In genomic region chr6:89596484-89596883, GRCh38 we compare ENCODE assay signal across 14 cellular contexts. TPM values are rescaled to one million over a fixed set of nuclear protein-coding genes. Genes with fewer than 3 reads are reported as not detected.
DNase-seq lines count a peak whose midpoint lies in the region; ATAC-seq, FAIRE-seq and TF ChIP-seq lines count a peak whose summit lies in the region.
"Had no signal": no experiment of that assay in that cellular context is flagged by ENCODE, and none has a peak within 500 bp of the region (broad histone marks: within the 10 kb centered on the region; RNA-seq: fewer than 3 reads in every experiment).

No MANE protein-coding gene starts in this region.

- intact Hi-C loops in HepG2 (cut with micrococcal nuclease; ENCODE audit: unreplicated experiment) = loop anchor here (5.0 kb wide), 2 partner anchors 164 to 224 kb away; partner anchors contain the start of gene ANKRD6

- H4K20me1 ChIP-seq in HepG2 (ENCODE audit: insufficient read depth, low read length) = no peaks in the 10 kb centered on the region

- peak overlapping the region; percentile 11 for H3K4me3 Mint-ChIP-seq in T-helper 2 cell treated with Interferon-gamma antibody and Interleukin-4, amounts not matched to agents 5 μg/mL and 100 μg/mL, for 36 hours
- no peak overlapping the region for H3K4me3 Mint-ChIP-seq in T-cell

- BruUV-seq in HepG2 (replicated peaks; lab: Mats Ljungman, UMichigan) = no TSS peak

- CTCF ChIA-PET in T-cell (lab: Charles Lee) = interaction anchor here in 1 of 2 donors (1.1 kb wide), 1 partner anchor 239 kb away, joined by 3 read pairs; no protein-coding TSS in a partner anchor
- CTCF ChIA-PET in HepG2 (lab: Yijun Ruan, JAX; ENCODE audit: low intra/inter-chr PET ratio, low total read pairs) = no interaction called here

- H2AFZ ChIP-seq in HepG2 (ENCODE audit: low read length) = no peak overlapping the region

- no peaks in the 10 kb centered on the region for H3K79me2 ChIP-seq in HepG2 (ENCODE audit: insufficient read depth, low read length)

- TF ChIP-seq CTCF in fibroblast of mammary gland (conservative IDR thresholded peaks at IDR 0.05; ENCODE audit: control insufficient read depth, insufficient read depth, low read depth, low read length) = no peak
- TF ChIP-seq CTCF in HepG2 (CRISPR knock-in tag; IDR thresholded peaks at IDR 0.05) = no peak

- peaks cover 28% of the 10 kb centered on the region for H3K4me1 Mint-ChIP-seq in T-helper 2 cell treated with Interferon-gamma antibody and Interleukin-4, amounts not matched to agents 5 μg/mL and 100 μg/mL, for 36 hours (ENCODE audit: low read depth)
- peaks cover 14 to 24% (median 22%) of the 10 kb centered on the region in 3 donors for H3K4me1 Mint-ChIP-seq in T-cell

- H3K4me3 ChIP-seq in fibroblast of mammary gland (ENCODE audit: control insufficient read depth, low read depth, low read length) = no peak overlapping the region
- H3K4me3 ChIP-seq in HepG2 (replicated peaks in 1 of 3; ENCODE audit: insufficient read depth in 1 of 3, low read depth in 2 of 3, low read length in 3 of 3) = no peak overlapping the region
- H3K4me3 ChIP-seq: gastrocnemius medialis had no signal

- in situ Hi-C loops in HepG2 (cut with HindIII; ENCODE audit: extremely low pct_ligation_motif_present, low pct_unique_long_range_greater_than_20kb) = no loop called here

- TF ChIP-seq POLR2A in HepG2 (IDR thresholded peaks at IDR 0.05; ENCODE audit: insufficient read depth in 1 of 2, low read depth in 2 of 2, low read length in 2 of 2) = no peak

- H3K27ac Mint-ChIP-seq in T-helper 2 cell treated with Interferon-gamma antibody and Interleukin-4, amounts not matched to agents 5 μg/mL and 100 μg/mL, for 36 hours = peak overlapping the region; percentile 90
- peak overlapping the region; percentile 66 to 83 for H3K27ac Mint-ChIP-seq in T-cell

- POLR2A ChIA-PET in T-cell (lab: Charles Lee) (no interaction called here), HepG2 (lab: Yijun Ruan, JAX) (no interaction called here)

- FAIRE-seq in HepG2 (lab: Jason Lieb, UNC) = no peak

- H3K9me3 ChIP-seq in HepG2 (ENCODE audit: low read length) = no peaks in the 10 kb centered on the region
- H3K9me3 ChIP-seq: gastrocnemius medialis had no signal

- H3K27me3 Mint-ChIP-seq in T-helper 2 cell treated with Interferon-gamma antibody and Interleukin-4, amounts not matched to agents 5 μg/mL and 100 μg/mL, for 36 hours (ENCODE audit: low read depth) = no peaks in the 10 kb centered on the region
- H3K27me3 Mint-ChIP-seq in T-cell = no peaks in the 10 kb centered on the region

- H3K27ac ChIP-seq in HepG2 (ENCODE audit: extremely low read length, insufficient read depth, low read length) = no peak overlapping the region
- H3K27ac ChIP-seq: gastrocnemius medialis had no signal

- peaks cover 22% of the 10 kb centered on the region for H3K9me3 Mint-ChIP-seq in T-helper 2 cell treated with Interferon-gamma antibody and Interleukin-4, amounts not matched to agents 5 μg/mL and 100 μg/mL, for 36 hours
- H3K9me3 Mint-ChIP-seq in T-cell = peaks cover 0 to 4% (median 3%) of the 10 kb centered on the region in 3 donors

- no peak overlapping the region for H3K4me2 ChIP-seq in HepG2 (ENCODE audit: low read depth, low read length)

- no peaks in the 10 kb centered on the region for H3K4me1 ChIP-seq in HepG2 (ENCODE audit: insufficient read depth, low read length)

- 17% methylated on average over 1 of the region's 1 CpG for WGBS in HepG2 (ENCODE audit: low lambda C conversion rate)

- no peak overlapping the region for H3K9ac ChIP-seq in HepG2 (ENCODE audit: insufficient read depth, low read depth, low read length)

- DNase-seq in T-helper 2 cell treated with Interferon-gamma antibody and Interleukin-4, amounts not matched to agents 5 μg/mL and 100 μg/mL, for 36 hours (ENCODE audit: low spot score) = no peak
- DNase-seq in T-helper 2 cell (no peak), ELR (ENCODE audit: low read depth) (peak; percentile 6), T-cell (no peak), fibroblast of mammary gland (ENCODE audit: low read depth) (peak; percentile 3), HepG2 (ENCODE audit: low spot score) (no peak)
- DNase-seq: ACHN, COR-L47, gastrocnemius medialis, GF-D8, IMR-90, NCI-H526 had no signal

- no peaks in the 10 kb centered on the region for H3K36me3 ChIP-seq in HepG2 (replicated peaks in 1 of 2; ENCODE audit: control insufficient read depth in 1 of 2, insufficient read depth in 2 of 2, low read length in 2 of 2)
- H3K36me3 ChIP-seq: gastrocnemius medialis had no signal

- ATAC-seq in T-cell (replicated peaks in 1 of 4) = no peak
- ATAC-seq in HG03565 (IDR thresholded peaks at IDR 0.05; ENCODE audit: unreplicated experiment) = no peak
- no peak for ATAC-seq in HG03108 (IDR thresholded peaks at IDR 0.05; ENCODE audit: unreplicated experiment)
- no peak for ATAC-seq in HepG2
- ATAC-seq: gastrocnemius medialis had no signal

- H3K27me3 ChIP-seq in HepG2 (ENCODE audit: control insufficient read depth in 1 of 2, insufficient read depth in 2 of 2, low read length in 2 of 2) = no peaks in the 10 kb centered on the region; a peak in 1 of 5 replicates
- H3K27me3 ChIP-seq: gastrocnemius medialis had no signal

- TF ChIP-seq EP300 in HepG2 (IDR thresholded peaks at IDR 0.05; ENCODE audit: low read depth in 2 of 2, low read length in 2 of 2) (no peak), HepG2 (CRISPR knock-in tag; IDR thresholded peaks at IDR 0.05; ENCODE audit: borderline replicate concordance) (no peak)

- peaks cover 13% of the 10 kb centered on the region for H3K36me3 Mint-ChIP-seq in T-helper 2 cell treated with Interferon-gamma antibody and Interleukin-4, amounts not matched to agents 5 μg/mL and 100 μg/mL, for 36 hours (ENCODE audit: low read depth)
- peaks cover 9% of the 10 kb centered on the region for H3K36me3 Mint-ChIP-seq in T-cell

- TF ChIP-seq RAD21 in HepG2 (CRISPR knock-in tag; IDR thresholded peaks at IDR 0.05) = no peak

TF ChIP-seq in HepG2, 621 proteins besides CTCF, POLR2A, EP300 and RAD21 (continues in another document):
- no peak for TF ChIP-seq RERE (CRISPR knock-in tag; IDR thresholded peaks at IDR 0.05; ENCODE audit: low read depth)
- no peak for TF ChIP-seq ZNF546 (CRISPR knock-in tag; conservative IDR thresholded peaks at IDR 0.05)

RNA-seq across cellular contexts. Expression of gene LYRM2, which starts 42.1 kb away (rescaled TPM):
- 10 to 100 TPM; 18.9 to 27.0 (median 23.5) TPM for total RNA-seq in T-cell
- 32.6 and 49.5 TPM in 2 replicates for total RNA-seq in HepG2 (2016; rRNA removed; fragmentation: Illumina TruSeq; extraction: Trizol)
- 4.4 and 4.6 TPM in 2 replicates for total RNA-seq in HepG2 (2016; cell fraction: cytosol; rRNA removed; fragmentation: Illumina TruSeq; extraction: Trizol; ENCODE audit: low read depth)
- 36.8 and 55.7 TPM in 2 replicates for total RNA-seq in HepG2 (2016; cell fraction: insoluble cytoplasmic fraction; rRNA removed; fragmentation: Illumina TruSeq; extraction: Trizol)
- 13.9 and 16.0 TPM in 2 replicates for total RNA-seq in HepG2 (2016; cell fraction: membrane; rRNA removed; fragmentation: Illumina TruSeq; extraction: Trizol)
- 12.6 and 14.8 TPM in 2 replicates for total RNA-seq in HepG2 (2016; cell fraction: nucleus; rRNA removed; fragmentation: Illumina TruSeq; extraction: Trizol)
- polyA plus RNA-seq in HepG2 (2011; rRNA removed) = 13.8 and 17.8 TPM in 2 replicates
- polyA plus RNA-seq in HepG2 (2011; cell fraction: cytosol; rRNA removed) = 6.0 and 13.6 TPM in 2 replicates
- 1.4 and 3.4 TPM in 2 replicates for polyA plus RNA-seq in HepG2 (2011; cell fraction: nucleus; rRNA removed)
- 16.6 and 20.8 TPM in 2 replicates for polyA plus RNA-seq in HepG2 (2012)
- 5.1 and 6.1 TPM in 2 replicates for polyA plus RNA-seq in HepG2 (2016; cell fraction: cytosol; fragmentation: Illumina TruSeq; extraction: Trizol; ENCODE audit: low read depth)
- 42.1 and 46.1 TPM in 2 replicates for polyA plus RNA-seq in HepG2 (2016; cell fraction: insoluble cytoplasmic fraction; fragmentation: Illumina TruSeq; extraction: Trizol; ENCODE audit: low read depth)
- 11.1 and 12.2 TPM in 2 replicates for polyA plus RNA-seq in HepG2 (2016; cell fraction: membrane; fragmentation: Illumina TruSeq; extraction: Trizol; ENCODE audit: low read depth)
- 20.0 and 21.2 TPM in 2 replicates for polyA plus RNA-seq in HepG2 (2016; cell fraction: nucleus; fragmentation: Illumina TruSeq; extraction: Trizol; ENCODE audit: insufficient read depth, low read depth)
- 2.4 and 4.3 TPM in 2 replicates for polyA minus RNA-seq in HepG2 (2011; rRNA and poly(A)+ RNA removed; ENCODE audit: low replicate concordance)
- polyA minus RNA-seq in HepG2 (2011; cell fraction: cytosol; rRNA and poly(A)+ RNA removed) = 8.7 and 10.6 TPM in 2 replicates
- 9.5 and 12.7 TPM in 2 replicates for polyA minus RNA-seq in HepG2 (2011; cell fraction: nucleus; rRNA and poly(A)+ RNA removed)

Comparison
In these comparisons a context has a peak if more than half of its experiments do, and no peak if none do; other contexts are left out.
1. DNase-seq: peak in ELR (single experiment) and fibroblast of mammary gland (single experiment); none in T-helper 2 cell treated with Interferon-gamma antibody and Interleukin-4, amounts not matched to agents 5 μg/mL and 100 μg/mL, for 36 hours (single experiment), T-helper 2 cell (0 of 5), T-cell (0 of 34) and HepG2 (single experiment).